8 cellular contexts compared by ENCODE assay signal in genomic region chr5:40834849-40835787, GRCh38. TPM values are rescaled to one million over a fixed set of nuclear protein-coding genes. Genes with fewer than 3 reads are reported as not detected.
DNase-seq lines count a peak whose midpoint lies in the region; ATAC-seq and TF ChIP-seq lines count a peak whose summit lies in the region.

Gene RPL37, minus strand, starts transcription at chr5:40835222. Its CDS starts 37 bp downstream, at chr5:40835185.

- no peak within 1 kb of the TSS for H2BK12ac ChIP-seq in trophoblast cell (ENCODE audit: low read length)

- H3K36me3 ChIP-seq in adipocyte (ENCODE audit: control insufficient read depth, insufficient read depth, low read length, severe bottlenecking) (peaks cover 40% of the 10 kb centered on the region), cardiac muscle cell (peaks cover 38% of the 10 kb centered on the region), trophoblast cell (ENCODE audit: control insufficient read depth in 1 of 2, insufficient read depth in 2 of 2, low read length in 2 of 2) (peaks cover 12 to 33% of the 10 kb centered on the region in 2 experiments), transverse colon (peaks cover 0 to 28% (median 13%) of the 10 kb centered on the region in 4 donors)

- DNase-seq in NCI-H1436 (lab: John Stamatoyannopoulos, UW), result peak; percentile 94
- DNase-seq in T follicular helper cell (ENCODE audit: low read depth), result peak; percentile 78
- peak; percentile 98 for DNase-seq in adipocyte (ENCODE audit: low read depth)
- DNase-seq in cardiac muscle cell (ENCODE audit: low read depth in 1 of 2, low spot score in 1 of 2), result peak; percentile 96 to 99
- DNase-seq in trophoblast cell, result peak; percentile 97 to 99
- DNase-seq in transverse colon, result peak; percentile 96

- peak within 1 kb of the TSS; percentile 98 for H3K4ac ChIP-seq in trophoblast cell (ENCODE audit: low read depth, low read length)

- WGBS in trophoblast cell (ENCODE audit: extremely low coverage, insufficient coverage, insufficient read length), result no CpG with 5 or more reads among the region's 61 CpGs
- 13% methylated on average over 59 of the region's 61 CpGs; no CpG with 5 or more reads in 1 of the 2 donors for WGBS in transverse colon (ENCODE audit: low coverage in 1 of 2), 2 donors

- in situ Hi-C loops in transverse colon (cut with MboI; ENCODE audit: low pct_ligation_motif_present in 1 of 4, low pct_unique_long_range_greater_than_20kb in 1 of 4, low sequenced_read_pairs in 3 of 4), result no loop called here

- H3K14ac ChIP-seq in trophoblast cell (ENCODE audit: low read length), result peak within 1 kb of the TSS; percentile 88

- peaks cover 13% of the 10 kb centered on the region for H3K79me1 ChIP-seq in trophoblast cell (ENCODE audit: low read length)

- peak; percentile 89 for TF ChIP-seq POLR2A in transverse colon (IDR thresholded peaks at IDR 0.05)

- H3K4me3 ChIP-seq in GM12875 (ENCODE audit: low read depth, low read length) (peak within 1 kb of the TSS; percentile 97), adipocyte (ENCODE audit: low read length) (peak within 1 kb of the TSS; percentile 95), cardiac muscle cell (peak within 1 kb of the TSS; percentile 78), trophoblast cell (ENCODE audit: low read depth, low read length) (peak within 1 kb of the TSS; percentile 83), transverse colon (peak within 1 kb of the TSS; percentile 50 to 61 (median 55))

- H3K18ac ChIP-seq in trophoblast cell (ENCODE audit: low read length), result peak within 1 kb of the TSS; percentile 76

- H4K91ac ChIP-seq in trophoblast cell (ENCODE audit: low read depth, low read length), result peak within 1 kb of the TSS; percentile 84

- peak within 1 kb of the TSS; percentile 76 for H4K12ac ChIP-seq in trophoblast cell (ENCODE audit: low read depth, low read length)

- H3K4me2 ChIP-seq in trophoblast cell (ENCODE audit: low read length), result peak within 1 kb of the TSS; percentile 96

- no peak within 1 kb of the TSS for H3K23ac ChIP-seq in trophoblast cell (ENCODE audit: low read length)

- peak within 1 kb of the TSS; percentile 82 for H2AK5ac ChIP-seq in trophoblast cell (ENCODE audit: low read length)

- peak within 1 kb of the TSS; percentile 34 for H2BK120ac ChIP-seq in trophoblast cell (ENCODE audit: insufficient read depth, low read length, poor library complexity)

- ATAC-seq in HG02798 (IDR thresholded peaks at IDR 0.05; ENCODE audit: poor library complexity, unreplicated experiment), result peak; percentile 98

- H3K27ac ChIP-seq in cardiac muscle cell (peak within 1 kb of the TSS; percentile 88), trophoblast cell (ENCODE audit: low read depth, low read length) (peak within 1 kb of the TSS; percentile 93), transverse colon (peak within 1 kb of the TSS; percentile 88 to 94 (median 92))

- no peak for TF ChIP-seq CTCF in GM12875 (IDR thresholded peaks at IDR 0.05; ENCODE audit: borderline replicate concordance, insufficient read depth, low read depth, low read length)
- TF ChIP-seq CTCF in cardiac muscle cell (IDR thresholded peaks at IDR 0.05; ENCODE audit: low read depth, low read length), result no peak
- TF ChIP-seq CTCF in transverse colon (IDR thresholded peaks at IDR 0.05), result no peak

- H3K79me2 ChIP-seq in trophoblast cell (ENCODE audit: control insufficient read depth, insufficient read depth, low read length, poor library complexity), result peaks cover 15% of the 10 kb centered on the region

- peak within 1 kb of the TSS; percentile 71 for H2AFZ ChIP-seq in trophoblast cell (ENCODE audit: insufficient read depth, low read length, poor library complexity)

- H3K9me3 ChIP-seq in adipocyte (ENCODE audit: control insufficient read depth, low read length) (no peaks in the 10 kb centered on the region), cardiac muscle cell (ENCODE audit: low read depth) (no peaks in the 10 kb centered on the region), trophoblast cell (ENCODE audit: insufficient read depth, low read depth, low read length) (no peaks in the 10 kb centered on the region), transverse colon (no peaks in the 10 kb centered on the region)

- peak within 1 kb of the TSS; percentile 85 for H2BK5ac ChIP-seq in trophoblast cell (ENCODE audit: low read depth, low read length, poor library complexity)

- intact Hi-C loops in transverse colon (cut with DNase I; ENCODE audit: low total_unique reads), result no loop called here

- peak within 1 kb of the TSS; percentile 98 for H3K9ac ChIP-seq in adipocyte (ENCODE audit: low read length)
- peak within 1 kb of the TSS; percentile 99 for H3K9ac ChIP-seq in trophoblast cell (ENCODE audit: low read length)

- no peak for TF ChIP-seq EP300 in transverse colon (IDR thresholded peaks at IDR 0.05; ENCODE audit: low read depth)

- peak within 1 kb of the TSS; percentile 94 for H4K8ac ChIP-seq in trophoblast cell (ENCODE audit: low read depth, low read length)

- H3K4me1 ChIP-seq in adipocyte (ENCODE audit: control insufficient read depth, insufficient read depth, low read length), result peaks cover 44% of the 10 kb centered on the region
- H3K4me1 ChIP-seq in cardiac muscle cell (ENCODE audit: low read depth), result peaks cover 13% of the 10 kb centered on the region
- peaks cover 2 to 3% of the 10 kb centered on the region in 2 experiments for H3K4me1 ChIP-seq in trophoblast cell (ENCODE audit: control insufficient read depth in 1 of 2, insufficient read depth in 2 of 2, low read length in 2 of 2)
- H3K4me1 ChIP-seq in transverse colon, result peaks cover 11 to 23% (median 13%) of the 10 kb centered on the region in 4 donors

- H3K27me3 ChIP-seq in adipocyte (replicated peaks; ENCODE audit: control insufficient read depth, insufficient read depth, low read length) (no peaks in the 10 kb centered on the region), cardiac muscle cell (no peaks in the 10 kb centered on the region), trophoblast cell (ENCODE audit: insufficient read depth, low read length) (no peaks in the 10 kb centered on the region), transverse colon (no peaks in the 10 kb centered on the region)

RNA-seq across cellular contexts. Expression of gene RPL37, which starts in this region (rescaled TPM):
- total RNA-seq in cardiac muscle cell (115 and 181 TPM in 2 replicates), transverse colon (100 to 1,000 TPM in 2 of 4 donors, 10 to 100 TPM in 2; 15.1 to 157 (median 90.5) TPM)
- polyA plus RNA-seq in cardiac muscle cell, result 473 and 553 TPM in 2 replicates
- 4,553 and 4,929 TPM in 2 replicates for polyA plus RNA-seq in trophoblast cell (2013)

Comparison
In these comparisons a context has a peak if more than half of its experiments do, and no peak if none do; other contexts are left out.
1. Peak in every context shown above with its lines: DNase-seq, ATAC-seq, H3K4me3 ChIP-seq and H3K27ac ChIP-seq.